Comparison of ENCODE assay signal across 10 cellular contexts in the genomic region with DNA sequence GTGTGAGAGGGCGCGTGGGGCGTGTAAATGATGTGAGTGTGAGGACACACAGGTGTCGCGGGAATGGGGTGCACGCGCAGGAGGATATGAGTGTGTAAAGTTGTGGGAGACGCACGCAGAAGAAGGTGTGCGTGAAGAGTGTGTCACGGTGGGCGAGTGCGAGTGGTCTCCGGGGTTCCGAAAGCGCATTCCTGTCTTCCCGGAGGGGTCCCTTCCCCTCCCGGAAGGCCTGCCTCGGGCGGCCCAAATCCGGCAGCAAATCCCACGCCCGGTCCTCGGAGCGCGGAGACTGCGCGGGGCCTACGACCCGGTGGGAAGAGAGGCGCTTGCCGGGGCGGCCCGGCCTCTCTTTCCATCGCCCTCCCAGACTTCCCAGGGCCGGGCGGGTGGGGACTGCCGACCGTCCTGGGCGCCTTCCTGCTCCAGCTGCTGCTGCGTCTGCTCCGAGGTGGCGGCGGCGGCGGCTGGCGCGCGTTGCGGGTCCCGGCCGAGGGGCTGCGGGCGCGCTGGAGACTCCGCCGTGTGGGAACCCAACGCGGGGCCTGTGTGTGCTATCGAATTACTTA. TPM values are rescaled to one million over a fixed set of nuclear protein-coding genes. Genes with fewer than 3 reads are reported as not detected.
A peak's percentile ranks its signal among the peaks of the same experiment; 100 is the strongest.
DNase-seq lines count a peak whose midpoint lies in the region; ATAC-seq and TF ChIP-seq lines count a peak whose summit lies in the region.
"Had no signal": no experiment of that assay in that cellular context is flagged by ENCODE, and none has a peak within 500 bp of the region (broad histone marks: within the 10 kb centered on the region; RNA-seq: fewer than 3 reads in every experiment).

No MANE protein-coding gene starts in this region.

- H3K4me1 ChIP-seq in DND-41 (ENCODE audit: insufficient read depth, low read length) = peaks cover 12% of the 10 kb centered on the region
- H3K4me1 ChIP-seq in PC-9 (replicated peaks; ENCODE audit: insufficient read depth) = no peaks in the 10 kb centered on the region
- H3K4me1 ChIP-seq in colonic mucosa = peaks cover 9% of the 10 kb centered on the region
- peaks cover 16 to 28% of the 10 kb centered on the region in 2 donors for H3K4me1 ChIP-seq in neuronal stem cell (ENCODE audit: control insufficient read depth in 2 of 2, insufficient read depth in 1 of 2, low read depth in 1 of 2, low read length in 2 of 2)
- peaks cover 16% of the 10 kb centered on the region for H3K4me1 ChIP-seq in prostate gland (replicated peaks)

- H3K18ac ChIP-seq in neuronal stem cell (ENCODE audit: low read length) = peak overlapping the region; percentile 100

- H4K91ac ChIP-seq in neuronal stem cell (ENCODE audit: low read depth, low read length, poor library complexity) = no peak overlapping the region

- H2AFZ ChIP-seq in DND-41 (ENCODE audit: low read depth, low read length) (0 out of 2 replicates have a peak overlapping the region, but pooled peaks have one; percentile 44), PC-9 (peak overlapping the region; percentile 99), neuronal stem cell (ENCODE audit: low read length) (no peak overlapping the region)

- peak overlapping the region; percentile 98 for H2BK120ac ChIP-seq in neuronal stem cell (ENCODE audit: low read depth, low read length)

- H4K20me1 ChIP-seq in DND-41 (ENCODE audit: insufficient read depth, low read length) (no peaks in the 10 kb centered on the region), PC-9 (ENCODE audit: insufficient read depth) (no peaks in the 10 kb centered on the region; the same call in 1 of the 2 replicates)

- peaks cover 18% of the 10 kb centered on the region; the same call in 1 of the 2 replicates for H3F3A ChIP-seq in PC-9 (ENCODE audit: insufficient read depth, low read depth)

- TF ChIP-seq CTCF in DND-41 (IDR thresholded peaks at IDR 0.05; ENCODE audit: borderline replicate concordance, extremely low read depth, low read length, poor library complexity, severe bottlenecking) = no peak
- TF ChIP-seq CTCF in PC-9 (conservative IDR thresholded peaks at IDR 0.05) = no peak
- TF ChIP-seq CTCF in colonic mucosa (IDR thresholded peaks at IDR 0.05) = no peak
- no peak for TF ChIP-seq CTCF in prostate gland (IDR thresholded peaks at IDR 0.05)

- BruUV-seq in PC-9 (replicated peaks; lab: Mats Ljungman, UMichigan) = no TSS peak

- no peaks in the 10 kb centered on the region for H3K27me3 ChIP-seq in DND-41 (ENCODE audit: insufficient read depth, low read length, poor library complexity)
- no peaks in the 10 kb centered on the region for H3K27me3 ChIP-seq in PC-9 (ENCODE audit: insufficient read depth, low read depth)
- H3K27me3 ChIP-seq in colonic mucosa = peaks cover 89% of the 10 kb centered on the region
- peaks cover 0 to 10% (median 5%) of the 10 kb centered on the region in 3 experiments for H3K27me3 ChIP-seq in neuronal stem cell (ENCODE audit: control insufficient read depth in 3 of 3, insufficient read depth in 3 of 3, low read depth in 1 of 3, low read length in 3 of 3)
- H3K27me3 ChIP-seq in prostate gland (replicated peaks; ENCODE audit: insufficient read depth) = peaks cover 70% of the 10 kb centered on the region

- H4K8ac ChIP-seq in neuronal stem cell (ENCODE audit: low read depth, low read length) = peak overlapping the region; percentile 95

- POLR2A ChIA-PET in PC-9 (lab: Charles Lee; ENCODE audit: unreplicated experiment) = interaction anchor here (1.5 kb wide), 1 partner anchor 11 kb away, joined by 14 read pairs; the partner anchor contains the start of gene ZIC2

- H2AK5ac ChIP-seq in neuronal stem cell (ENCODE audit: low read depth, low read length) = peak overlapping the region; percentile 98

- H3K36me3 ChIP-seq in DND-41 (ENCODE audit: insufficient read depth, low read length) = peaks cover 4% of the 10 kb centered on the region; the same call in 1 of the 2 replicates
- H3K36me3 ChIP-seq in PC-9 (ENCODE audit: low read depth) = no peaks in the 10 kb centered on the region
- no peaks in the 10 kb centered on the region for H3K36me3 ChIP-seq in colonic mucosa
- H3K36me3 ChIP-seq in neuronal stem cell (replicated peaks in 1 of 2; ENCODE audit: control insufficient read depth in 2 of 2, insufficient read depth in 2 of 2, low read length in 2 of 2) = peaks cover 10 to 51% of the 10 kb centered on the region in 2 donors
- H3K36me3 ChIP-seq in prostate gland = no peaks in the 10 kb centered on the region

- ATAC-seq in DND-41 (ENCODE audit: insufficient read depth, low read depth) = peak; percentile 31
- ATAC-seq in GM21515 (IDR thresholded peaks at IDR 0.05; ENCODE audit: unreplicated experiment) = no peak

- no peaks in the 10 kb centered on the region for H3K9me2 ChIP-seq in PC-9 (ENCODE audit: insufficient read depth)

- H3K4me3 ChIP-seq in DND-41 (ENCODE audit: low read depth in 1 of 2, low read length in 2 of 2) = peak overlapping the region; percentile 30 to 82; a peak in 3 of 4 replicates
- H3K4me3 ChIP-seq in PC-9 = peak overlapping the region; percentile 94
- no peak overlapping the region for H3K4me3 ChIP-seq in colonic mucosa
- peak overlapping the region; percentile 97 to 99 for H3K4me3 ChIP-seq in neuronal stem cell (ENCODE audit: low read length in 2 of 2)
- H3K4me3 ChIP-seq in prostate gland = no peak overlapping the region

- peaks cover 8% of the 10 kb centered on the region for H3K79me1 ChIP-seq in neuronal stem cell (ENCODE audit: low read depth, low read length)

- CTCF ChIA-PET in PC-9 (lab: Charles Lee) = no interaction called here

- H3K14ac ChIP-seq in neuronal stem cell (ENCODE audit: low read length) = peak overlapping the region; percentile 99

- intact Hi-C loops in PC-9 (cut with micrococcal nuclease; ENCODE audit: unreplicated experiment) = no loop called here
- intact Hi-C loops in colonic mucosa (cut with DNase I) = no loop called here
- intact Hi-C loops in prostate gland (cut with DNase I) = no loop called here

- WGBS in neuronal stem cell (ENCODE audit: extremely low coverage in 2 of 2, insufficient read length in 2 of 2, insufficient replicate concordance in 1 of 2), 2 donors = no CpG with 5 or more reads among the region's 60 CpGs
- WGBS in prostate gland = 6% methylated on average over 59 of the region's 60 CpGs

- H3K9me3 ChIP-seq in DND-41 (ENCODE audit: insufficient read depth, low read length, severe bottlenecking) (no peaks in the 10 kb centered on the region), PC-9 (ENCODE audit: insufficient read depth, low read depth) (no peaks in the 10 kb centered on the region), colonic mucosa (no peaks in the 10 kb centered on the region), neuronal stem cell (replicated peaks in 1 of 2; ENCODE audit: control insufficient read depth in 2 of 2, insufficient read depth in 1 of 2, low read depth in 1 of 2, low read length in 2 of 2) (no peaks in the 10 kb centered on the region), prostate gland (no peaks in the 10 kb centered on the region)

- H2BK15ac ChIP-seq in neuronal stem cell (ENCODE audit: low read length) = peak overlapping the region; percentile 99

- H3K9ac ChIP-seq in DND-41 (ENCODE audit: low read depth, low read length) (peak overlapping the region; percentile 68), colonic mucosa (ENCODE audit: low read depth in 2 of 2, low read length in 2 of 2) (no peak overlapping the region), neuronal stem cell (ENCODE audit: low read depth, low read length, poor library complexity) (peak overlapping the region; percentile 100)

- peak overlapping the region; percentile 85 for H3K27ac ChIP-seq in DND-41 (ENCODE audit: low read length)
- peak overlapping the region; percentile 61 for H3K27ac ChIP-seq in PC-9
- H3K27ac ChIP-seq in colonic mucosa = no peak overlapping the region
- H3K27ac ChIP-seq in neuronal stem cell (replicated peaks; ENCODE audit: low read length) = peak overlapping the region; percentile 81
- H3K27ac ChIP-seq in prostate gland = no peak overlapping the region

- H3K4me2 ChIP-seq in DND-41 (ENCODE audit: insufficient read depth, low read length) = peak overlapping the region; percentile 78
- H3K4me2 ChIP-seq in PC-9 = peak overlapping the region; percentile 97
- peak overlapping the region; percentile 95 for H3K4me2 ChIP-seq in neuronal stem cell (ENCODE audit: insufficient read depth, low read length, poor library complexity, severe bottlenecking)

- peak overlapping the region; percentile 92 for H2BK12ac ChIP-seq in neuronal stem cell (ENCODE audit: low read length)

- H3K4ac ChIP-seq in neuronal stem cell (ENCODE audit: low read length) = peak overlapping the region; percentile 99

- peak overlapping the region; percentile 99 for H2BK5ac ChIP-seq in neuronal stem cell (ENCODE audit: low read length)

- TF ChIP-seq POLR2A in prostate gland (IDR thresholded peaks at IDR 0.05) = no peak

- peak overlapping the region; percentile 97 for H3K23ac ChIP-seq in neuronal stem cell (ENCODE audit: low read depth, low read length, poor library complexity)

- DNase-seq in DND-41 (no peak), PC-9 (no peak), colonic mucosa (peak; percentile 15), neuronal stem cell (ENCODE audit: low spot score) (no peak), HPDE6-E6E7 (ENCODE audit: extremely low spot score) (no peak), NCI-H1436 treated with DMSO at 0.1 percent for 48 hours (lab: John Stamatoyannopoulos, UW) (no peak), prostate gland (ENCODE audit: low spot score) (no peak)
- DNase-seq: HCEC 1CT had no signal

- H3K79me2 ChIP-seq in DND-41 (ENCODE audit: insufficient read depth, low read length) (no peaks in the 10 kb centered on the region), PC-9 (ENCODE audit: low read depth) (peaks cover 38% of the 10 kb centered on the region)

RNA-seq across cellular contexts. Expression of gene ZIC5, which starts 2.1 kb away (rescaled TPM):
- total RNA-seq in PC-9 (2021) (0.61 and 0.68 TPM in 2 replicates), colonic mucosa (under 1 TPM in 1 of 2 donors, not detected in 1; 0.10 TPM), prostate gland (under 1 TPM; 0.09 to 0.45 TPM)
- 18.1 TPM for polyA plus RNA-seq in neuronal stem cell (2013, experiment 1 of 2)
- 18.3 TPM for polyA plus RNA-seq in neuronal stem cell (2013, experiment 2 of 2)
- total RNA-seq: left lobe of liver had no signal

RNA-seq across cellular contexts. Expression of gene ZIC2, which starts 12.1 kb away (rescaled TPM):
- total RNA-seq in PC-9 (2021) = 13.6 and 14.7 TPM in 2 replicates
- under 1 TPM; 0.11 to 0.82 TPM for total RNA-seq in colonic mucosa
- 120 TPM for polyA plus RNA-seq in neuronal stem cell (2013, experiment 1 of 2)
- polyA plus RNA-seq in neuronal stem cell (2013, experiment 2 of 2) = 122 TPM
- under 1 TPM; 0.05 to 0.51 TPM for total RNA-seq in prostate gland

Comparison
In these comparisons a context has a peak if more than half of its experiments do, and no peak if none do; other contexts are left out.
1. H3K27ac ChIP-seq: peak in DND-41 (single experiment), PC-9 (single experiment) and neuronal stem cell (single experiment); none in colonic mucosa (single experiment) and prostate gland (0 of 2).
2. H3K4me3 ChIP-seq: peak in DND-41 (2 of 2), PC-9 (single experiment) and neuronal stem cell (2 of 2); none in colonic mucosa (single experiment) and prostate gland (0 of 2).
3. H3K9ac ChIP-seq: peak in DND-41 (single experiment) and neuronal stem cell (single experiment); none in colonic mucosa (0 of 2).
4. Peak in every context shown above with its lines, with median percentiles within 50 percentile points of each other: H3K4me2 ChIP-seq.